1 cellular context compared by ENCODE assay signal in genomic region chr12:92989715-92990484, GRCh38.
TF ChIP-seq lines count a peak whose summit lies in the region.

No MANE protein-coding gene starts in this region.

TF ChIP-seq in HepG2, 621 proteins besides CTCF, POLR2A, EP300 and RAD21 (continued from another document and continues in another):
- TF ChIP-seq HMGXB3 (CRISPR knock-in tag; IDR thresholded peaks at IDR 0.05; ENCODE audit: borderline replicate concordance), result no peak
- no peak for TF ChIP-seq GPBP1L1 (CRISPR knock-in tag; IDR thresholded peaks at IDR 0.05)
- no peak for TF ChIP-seq ZNF225 (CRISPR knock-in tag; IDR thresholded peaks at IDR 0.05)
- no peak for TF ChIP-seq ZNF138 (CRISPR knock-in tag; IDR thresholded peaks at IDR 0.05; ENCODE audit: low read depth)
- TF ChIP-seq KMT2B (CRISPR knock-in tag; IDR thresholded peaks at IDR 0.05), result peak; percentile 11; the same call in 1 of the 2 replicates
- no peak for TF ChIP-seq ZNF318 (CRISPR knock-in tag; IDR thresholded peaks at IDR 0.05)
- TF ChIP-seq EZH2 (conservative IDR thresholded peaks at IDR 0.05; ENCODE audit: low read depth, low read length), result no peak
- TF ChIP-seq JUN (CRISPR knock-in tag; IDR thresholded peaks at IDR 0.05), result 0 out of 2 replicates have a peak, but pooled peaks have one; percentile 37
- no peak for TF ChIP-seq ZNF615 (CRISPR knock-in tag; IDR thresholded peaks at IDR 0.05; ENCODE audit: borderline replicate concordance)
- no peak for TF ChIP-seq ATF6 (CRISPR knock-in tag; conservative IDR thresholded peaks at IDR 0.05)
- no peak for TF ChIP-seq HIC2 (CRISPR knock-in tag; IDR thresholded peaks at IDR 0.05; ENCODE audit: low read depth)
- TF ChIP-seq AHDC1 (CRISPR knock-in tag; IDR thresholded peaks at IDR 0.05; ENCODE audit: borderline replicate concordance), result no peak
- no peak for TF ChIP-seq ZNF777 (CRISPR knock-in tag; IDR thresholded peaks at IDR 0.05)
- no peak for TF ChIP-seq U2AF1 (optimal IDR thresholded peaks at IDR 0.05; ENCODE audit: low read depth, low read length)
- TF ChIP-seq ZNF317 (CRISPR knock-in tag; IDR thresholded peaks at IDR 0.05), result no peak
- no peak for TF ChIP-seq THRA (CRISPR knock-in tag; IDR thresholded peaks at IDR 0.05; ENCODE audit: borderline replicate concordance)
- no peak for TF ChIP-seq SRF (IDR thresholded peaks at IDR 0.05; ENCODE audit: low read depth, low read length)
- TF ChIP-seq EHMT2 (IDR thresholded peaks at IDR 0.05; ENCODE audit: borderline replicate concordance, low read depth, low read length), result 0 out of 2 replicates have a peak, but pooled peaks have one; percentile 28
- TF ChIP-seq ZNF337 (CRISPR knock-in tag; IDR thresholded peaks at IDR 0.05; ENCODE audit: borderline replicate concordance, low read depth), result no peak
- no peak for TF ChIP-seq CEBPB (IDR thresholded peaks at IDR 0.05; ENCODE audit: borderline replicate concordance, low read depth, low read length)
- no peak for TF ChIP-seq ZC3H4 (CRISPR knock-in tag; IDR thresholded peaks at IDR 0.05; ENCODE audit: borderline replicate concordance)
- TF ChIP-seq KDM6A (CRISPR knock-in tag; IDR thresholded peaks at IDR 0.05; ENCODE audit: low read depth), result no peak
- TF ChIP-seq ZNF331 (CRISPR knock-in tag; IDR thresholded peaks at IDR 0.05), result no peak
- 0 out of 2 replicates have a peak, but pooled peaks have one; percentile 43 for TF ChIP-seq KDM1A (CRISPR knock-in tag; IDR thresholded peaks at IDR 0.05)
- TF ChIP-seq JUNB (CRISPR knock-in tag; IDR thresholded peaks at IDR 0.05; ENCODE audit: borderline replicate concordance), result no peak
- no peak for TF ChIP-seq MAZ (IDR thresholded peaks at IDR 0.05; ENCODE audit: borderline replicate concordance, low read depth, low read length)
- TF ChIP-seq MAZ (CRISPR knock-in tag; IDR thresholded peaks at IDR 0.05; ENCODE audit: low read depth), result no peak
- TF ChIP-seq HES4 (CRISPR knock-in tag; IDR thresholded peaks at IDR 0.05; ENCODE audit: borderline replicate concordance), result no peak
